In the genomic region with DNA sequence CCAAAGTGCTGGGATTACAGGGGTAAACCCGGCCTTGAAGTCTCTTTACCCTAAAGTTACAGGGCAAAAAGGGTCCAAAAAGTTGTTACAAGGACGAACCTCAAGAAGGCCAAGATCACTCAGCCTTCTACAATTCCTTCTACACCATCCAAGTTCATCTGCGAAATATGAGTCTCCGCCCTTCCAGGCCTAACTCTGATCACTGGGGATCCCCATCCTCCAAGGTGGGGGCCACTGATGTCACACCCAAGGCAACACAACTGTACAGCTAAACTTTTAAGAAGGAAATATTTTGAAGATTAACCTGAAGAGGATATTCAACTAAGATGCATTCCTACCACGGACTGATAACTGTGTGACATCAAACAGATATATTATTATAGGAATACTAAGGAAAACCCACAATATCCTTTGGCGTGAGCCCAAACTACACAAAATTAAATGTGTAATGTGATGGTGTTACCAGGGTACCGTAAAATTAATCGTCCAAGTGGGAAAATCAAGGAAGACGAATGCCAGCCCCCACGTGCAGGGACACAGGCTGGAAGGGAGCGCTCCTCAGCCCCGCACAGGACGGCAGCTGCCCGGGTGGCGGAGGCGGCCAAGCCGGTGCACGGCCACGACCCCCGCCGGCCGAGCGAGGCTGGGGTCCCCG, we compare ENCODE assay signal across 8 cellular contexts. TPM values are rescaled to one million over a fixed set of nuclear protein-coding genes. Genes with fewer than 3 reads are reported as not detected.
DNase-seq lines count a peak whose midpoint lies in the region; ATAC-seq, FAIRE-seq and TF ChIP-seq lines count a peak whose summit lies in the region.

No MANE protein-coding gene starts in this region.

- intact Hi-C loops in esophagus muscularis mucosa (cut with DNase I): loop anchor here (2.0 to 10.0 kb wide), 2 partner anchors 73 to 293 kb away; partner anchors contain the start of gene INSIG1

- 25% methylated on average over 11 of the region's 24 CpGs for WGBS in esophagus muscularis mucosa

- H3K27me3 ChIP-seq in SJCRH30: no peaks in the 10 kb centered on the region
- H3K27me3 ChIP-seq in esophagus muscularis mucosa: no peaks in the 10 kb centered on the region
- no peaks in the 10 kb centered on the region for H3K27me3 ChIP-seq in parathyroid adenoma (ENCODE audit: control insufficient read depth, insufficient read depth, low read length)

- H3K27ac ChIP-seq in 22Rv1 (peak overlapping the region; percentile 92), SJCRH30 (peak overlapping the region; percentile 16; the same call in 1 of the 2 replicates), esophagus muscularis mucosa (replicated peaks in 1 of 4) (peak overlapping the region; percentile 65 to 89 (median 79)), parathyroid adenoma (no peak overlapping the region)

- H3K4me1 ChIP-seq in SJCRH30 (no peaks in the 10 kb centered on the region; the same call in 1 of the 2 replicates), esophagus muscularis mucosa (peaks cover 14 to 42% (median 23%) of the 10 kb centered on the region in 4 donors), parathyroid adenoma (no peaks in the 10 kb centered on the region)

- H3K4me2 ChIP-seq in parathyroid adenoma (ENCODE audit: low read length): peak overlapping the region; percentile 33

- DNase-seq in GM12892 (ENCODE audit: insufficient read length) (peak; percentile 23), SJCRH30 (peak in 1 of 2 experiments; percentile 33), esophagus muscularis mucosa (ENCODE audit: extremely low spot score) (no peak), medulla oblongata (ENCODE audit: extremely low spot score) (no peak), NCI-H446 treated with DMSO at 0.1 percent for 48 hours (lab: John Stamatoyannopoulos, UW) (no peak)

- H3K79me2 ChIP-seq in parathyroid adenoma: no peaks in the 10 kb centered on the region

- TF ChIP-seq EP300 in esophagus muscularis mucosa (IDR thresholded peaks at IDR 0.05): no peak

- no peak for FAIRE-seq in GM12892 (lab: Jason Lieb, UNC)

- ATAC-seq in HG02884 (IDR thresholded peaks at IDR 0.05; ENCODE audit: unreplicated experiment): peak; percentile 6

- peak overlapping the region; percentile 75 for H2AFZ ChIP-seq in parathyroid adenoma

- peak overlapping the region; percentile 99 for H3K4me3 ChIP-seq in SJCRH30
- H3K4me3 ChIP-seq in esophagus muscularis mucosa: peak overlapping the region; percentile 62 to 96 (median 78)
- H3K4me3 ChIP-seq in parathyroid adenoma (ENCODE audit: low read depth, low read length): peak overlapping the region; percentile 52

- H3K9me3 ChIP-seq in SJCRH30 (replicated peaks) (no peaks in the 10 kb centered on the region), esophagus muscularis mucosa (no peaks in the 10 kb centered on the region), parathyroid adenoma (ENCODE audit: control insufficient read depth, low read length) (no peaks in the 10 kb centered on the region)

- no peak overlapping the region for H3K9ac ChIP-seq in parathyroid adenoma

- TF ChIP-seq POLR2A in GM12892 (IDR thresholded peaks at IDR 0.05; ENCODE audit: low read depth, low read length): no peak
- no peak for TF ChIP-seq POLR2A in esophagus muscularis mucosa (IDR thresholded peaks at IDR 0.05; ENCODE audit: low read depth)

- H3K36me3 ChIP-seq in SJCRH30 (peaks cover 22% of the 10 kb centered on the region), esophagus muscularis mucosa (peaks cover 6 to 30% (median 20%) of the 10 kb centered on the region in 4 donors), parathyroid adenoma (ENCODE audit: control insufficient read depth, insufficient read depth, low read length) (no peaks in the 10 kb centered on the region)

- TF ChIP-seq CTCF in 22Rv1 (IDR thresholded peaks at IDR 0.05): no peak
- no peak for TF ChIP-seq CTCF in esophagus muscularis mucosa (IDR thresholded peaks at IDR 0.05)
- no peak for TF ChIP-seq CTCF in parathyroid adenoma (IDR thresholded peaks at IDR 0.05)

RNA-seq across cellular contexts. Expression of gene PAXIP1, which starts 1.0 kb away (rescaled TPM):
- 15.8 TPM for polyA plus RNA-seq in GM12892 (2012; ENCODE audit: missing spikeins)
- 40.3 and 47.8 TPM in 2 replicates for total RNA-seq in SJCRH30 (2014; rRNA removed; shearing (Covaris generic))
- 10 to 100 TPM in 2 of 4 donors, 1 to 10 TPM in 2; 7.6 to 12.3 (median 9.5) TPM for total RNA-seq in esophagus muscularis mucosa
